In the genomic region with DNA sequence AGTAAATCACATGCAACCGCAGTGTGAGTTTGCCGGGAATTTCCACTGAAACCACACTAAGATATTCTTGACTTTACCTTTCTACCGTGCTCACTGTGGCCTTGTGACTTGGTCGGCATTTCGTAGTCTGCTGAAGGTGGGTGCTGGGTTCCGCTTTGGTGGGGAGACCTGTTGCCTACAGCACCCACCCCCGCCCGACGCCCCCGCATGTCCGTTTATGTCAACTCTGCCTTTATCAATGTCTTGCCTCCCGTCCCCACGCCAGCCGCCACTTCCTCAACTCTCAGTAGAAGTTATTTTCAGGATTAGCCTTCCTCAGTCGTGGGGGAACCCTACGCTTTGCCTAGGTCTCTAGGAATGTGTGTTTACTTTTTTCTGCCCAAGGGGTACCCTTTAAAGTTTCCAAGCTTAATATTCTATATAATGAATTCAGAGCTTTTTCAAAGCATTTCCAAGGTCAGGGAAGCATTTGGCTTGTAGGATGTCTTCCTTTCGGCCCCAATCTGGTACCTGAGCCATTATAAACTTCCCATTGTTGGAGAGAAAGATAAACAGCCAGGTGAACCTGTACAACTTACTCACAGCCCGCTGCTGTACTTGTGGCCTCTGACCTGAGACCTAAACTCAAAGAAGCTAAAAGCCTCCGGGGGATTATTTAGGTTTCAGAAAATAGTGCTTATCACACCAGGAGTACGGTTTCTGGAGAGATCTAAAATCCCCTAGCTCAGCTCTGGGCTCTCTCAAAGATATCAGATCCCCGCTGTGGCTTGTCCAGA, we compare ENCODE assay signal across 8 cellular contexts. TPM values are rescaled to one million over a fixed set of nuclear protein-coding genes. Genes with fewer than 3 reads are reported as not detected.
DNase-seq lines count a peak whose midpoint lies in the region; ATAC-seq and TF ChIP-seq lines count a peak whose summit lies in the region.

No MANE protein-coding gene starts in this region.

- intact Hi-C loops in left lung (cut with DNase I), result no loop called here

- H3K9me3 ChIP-seq in left lung, result no peaks in the 10 kb centered on the region
- no peaks in the 10 kb centered on the region for H3K9me3 ChIP-seq in WERI-Rb-1 (ENCODE audit: severe bottlenecking)
- no peaks in the 10 kb centered on the region for H3K9me3 ChIP-seq in GM23248 (ENCODE audit: low read depth)

- no peak overlapping the region for H2AFZ ChIP-seq in GM23248

- H3K79me2 ChIP-seq in GM23248 (ENCODE audit: insufficient read depth), result no peaks in the 10 kb centered on the region

- no peaks in the 10 kb centered on the region; the same call in 1 of the 2 replicates for H4K20me1 ChIP-seq in GM23248 (ENCODE audit: insufficient read depth)

- H3K36me3 Mint-ChIP-seq in stimulated activated effector memory CD8-positive, alpha-beta T cell treated with anti-CD3 and anti-CD28 coated beads, Interleukin-12 subunit alpha, Interleukin-12 subunit beta, amount 100 ng/mL, for 72 hours, result peaks cover 6% of the 10 kb centered on the region

- peaks cover 0 to 27% of the 10 kb centered on the region in 2 donors for H3K36me3 ChIP-seq in left lung
- no peaks in the 10 kb centered on the region for H3K36me3 ChIP-seq in WERI-Rb-1
- no peaks in the 10 kb centered on the region for H3K36me3 ChIP-seq in GM23248 (ENCODE audit: low read depth)

- ATAC-seq in GM19372 (IDR thresholded peaks at IDR 0.05; ENCODE audit: low read depth, unreplicated experiment) (peak; percentile 51), HG03565 (IDR thresholded peaks at IDR 0.05; ENCODE audit: unreplicated experiment) (peak; percentile 58), left lung (peak; percentile 8)
- ATAC-seq in stimulated activated effector memory CD8-positive, alpha-beta T cell treated with anti-CD3 and anti-CD28 coated beads, Interleukin-12 subunit alpha, Interleukin-12 subunit beta, amount 100 ng/mL, for 72 hours, result peak; percentile 92

- 0 out of 2 replicates have a peak, but pooled peaks cover under 1% of the 10 kb centered on the region for H3F3A ChIP-seq in GM23248 (ENCODE audit: insufficient read depth)

- H3K4me1 Mint-ChIP-seq in stimulated activated effector memory CD8-positive, alpha-beta T cell treated with anti-CD3 and anti-CD28 coated beads, Interleukin-12 subunit alpha, Interleukin-12 subunit beta, amount 100 ng/mL, for 72 hours, result peaks cover 25% of the 10 kb centered on the region

- in situ Hi-C loops in GM23248 (cut with MboI), result no loop called here

- H3K27ac ChIP-seq in left lung (peak overlapping the region; percentile 13 to 87), WERI-Rb-1 (no peak overlapping the region), GM23248 (no peak overlapping the region)

- H3K4me3 ChIP-seq in left lung, result peak overlapping the region in 1 of 2 donors; percentile 52
- H3K4me3 ChIP-seq in WERI-Rb-1 (ENCODE audit: low read depth, low read length), result no peak overlapping the region
- H3K4me3 ChIP-seq in GM23248, result no peak overlapping the region

- no peak for TF ChIP-seq CTCF in left lung (IDR thresholded peaks at IDR 0.05)
- no peak for TF ChIP-seq CTCF in WERI-Rb-1 (IDR thresholded peaks at IDR 0.05; ENCODE audit: low read depth, low read length)

- H3K4me3 Mint-ChIP-seq in stimulated activated effector memory CD8-positive, alpha-beta T cell treated with anti-CD3 and anti-CD28 coated beads, Interleukin-12 subunit alpha, Interleukin-12 subunit beta, amount 100 ng/mL, for 72 hours, result peak overlapping the region; percentile 60

- 94 to 96% methylated on average over 21 of the region's 21 CpGs for WGBS in GM23248 (ENCODE audit: low coverage in 1 of 2, low lambda C conversion rate in 2 of 2, missing lambda C conversion rate in 2 of 2), 2 experiments

- H3K4me2 ChIP-seq in GM23248 (ENCODE audit: unreplicated experiment), result no peak overlapping the region

- H3K9me3 Mint-ChIP-seq in stimulated activated effector memory CD8-positive, alpha-beta T cell treated with anti-CD3 and anti-CD28 coated beads, Interleukin-12 subunit alpha, Interleukin-12 subunit beta, amount 100 ng/mL, for 72 hours, result no peaks in the 10 kb centered on the region

- no peaks in the 10 kb centered on the region for H3K9me2 ChIP-seq in GM23248 (ENCODE audit: insufficient read depth)

- DNase-seq in activated CD8-positive, alpha-beta memory T cell treated with anti-CD3 and anti-CD28 coated beads for 4 hours (ENCODE audit: low read depth in 2 of 2), result peak; percentile 58 to 78
- peak; percentile 83 to 88 for DNase-seq in left lung
- DNase-seq in stimulated activated effector memory CD8-positive, alpha-beta T cell treated with anti-CD3 and anti-CD28 coated beads, Interleukin-12 subunit alpha, Interleukin-12 subunit beta, amount 100 ng/mL, for 72 hours (ENCODE audit: low spot score in 2 of 2), result peak; percentile 4 to 68
- no peak for DNase-seq in WERI-Rb-1
- DNase-seq in epidermal melanocyte (ENCODE audit: insufficient read length, low spot score), result no peak
- no peak for DNase-seq in GM23248

- H3K27ac Mint-ChIP-seq in stimulated activated effector memory CD8-positive, alpha-beta T cell treated with anti-CD3 and anti-CD28 coated beads, Interleukin-12 subunit alpha, Interleukin-12 subunit beta, amount 100 ng/mL, for 72 hours, result peak overlapping the region; percentile 48

- H3K27me3 ChIP-seq in left lung (no peaks in the 10 kb centered on the region), WERI-Rb-1 (ENCODE audit: insufficient read depth, low read depth, severe bottlenecking) (no peaks in the 10 kb centered on the region), GM23248 (replicated peaks; ENCODE audit: insufficient read depth) (peaks cover 57% of the 10 kb centered on the region)

- H3K4me1 ChIP-seq in left lung, result peaks cover 0 to 18% of the 10 kb centered on the region in 2 donors
- peaks cover 7% of the 10 kb centered on the region for H3K4me1 ChIP-seq in GM23248 (ENCODE audit: insufficient read depth)

- H3K9ac ChIP-seq in GM23248, result no peak overlapping the region

RNA-seq across cellular contexts. Expression of a gene that starts 54.2 kb away (rescaled TPM):
- 10 to 100 TPM; 18.3 to 20.2 TPM for total RNA-seq in left lung
- total RNA-seq in GM23248 (2014; rRNA removed; shearing (Covaris generic)), result 8.5 and 18.7 TPM in 2 replicates
- polyA plus RNA-seq in GM23248 (2016; fragmentation: Nextera tagmentation; extraction: Ambion mirVana), result 25.7 and 25.8 TPM in 2 replicates

Comparison
In these comparisons a context has a peak if more than half of its experiments do, and no peak if none do; other contexts are left out.
1. ATAC-seq: peak in every context shown above with its lines; median percentile 92 in stimulated activated effector memory CD8-positive, alpha-beta T cell treated with anti-CD3 and anti-CD28 coated beads, Interleukin-12 subunit alpha, Interleukin-12 subunit beta, amount 100 ng/mL, for 72 hours; 58 in HG03565; 51 in GM19372; 8 in left lung.
2. DNase-seq: peak in activated CD8-positive, alpha-beta memory T cell treated with anti-CD3 and anti-CD28 coated beads for 4 hours (2 of 2), left lung (2 of 2) and stimulated activated effector memory CD8-positive, alpha-beta T cell treated with anti-CD3 and anti-CD28 coated beads, Interleukin-12 subunit alpha, Interleukin-12 subunit beta, amount 100 ng/mL, for 72 hours (2 of 2); none in WERI-Rb-1 (single experiment), epidermal melanocyte (single experiment) and GM23248 (single experiment).
3. H3K27ac ChIP-seq: peak in left lung (2 of 2); none in WERI-Rb-1 (single experiment) and GM23248 (single experiment).